8 cellular contexts compared by ENCODE assay signal in genomic region chr17:7136266-7136877, GRCh38. TPM values are rescaled to one million over a fixed set of nuclear protein-coding genes. Genes with fewer than 3 reads are reported as not detected.
DNase-seq lines count a peak whose midpoint lies in the region; ATAC-seq and TF ChIP-seq lines count a peak whose summit lies in the region.

No MANE protein-coding gene starts in this region.

- H2AFZ ChIP-seq in OCI-LY3 (ENCODE audit: low read depth, low read length) (no peak overlapping the region), neural cell (ENCODE audit: low read depth, low read length) (no peak overlapping the region)

- H3K4me2 ChIP-seq in OCI-LY3 (ENCODE audit: low read length), result peak overlapping the region; percentile 57
- no peak overlapping the region for H3K4me2 ChIP-seq in neural cell (ENCODE audit: low read length)

- H3K4me1 ChIP-seq in BE2C (no peaks in the 10 kb centered on the region), OCI-LY3 (ENCODE audit: low read length) (peaks cover 22% of the 10 kb centered on the region), esophagus squamous epithelium (peaks cover 6 to 79% (median 14%) of the 10 kb centered on the region in 3 donors)

- peak; percentile 85 for TF ChIP-seq CTCF in BE2C (IDR thresholded peaks at IDR 0.05; ENCODE audit: low read depth, low read length)
- peak; percentile 98 for TF ChIP-seq CTCF in HFFc6 (IDR thresholded peaks at IDR 0.05)
- peak; percentile 80 for TF ChIP-seq CTCF in OCI-LY3 (IDR thresholded peaks at IDR 0.05; ENCODE audit: low read depth, low read length)
- TF ChIP-seq CTCF in esophagus squamous epithelium (IDR thresholded peaks at IDR 0.05), result peak; percentile 80 to 95 (median 93)
- TF ChIP-seq CTCF in neural cell (IDR thresholded peaks at IDR 0.05; ENCODE audit: poor library complexity, severe bottlenecking), result peak; percentile 88

- peak; percentile 58 for DNase-seq in BE2C
- peak; percentile 36 for DNase-seq in HFFc6
- DNase-seq in activated T-cell treated with anti-CD3 and anti-CD28 coated beads for 4 hours, result peak; percentile 75
- no peak for DNase-seq in esophagus squamous epithelium (lab: John Stamatoyannopoulos, UW)
- peak; percentile 82 for DNase-seq in stimulated activated naive CD8-positive, alpha-beta T cell treated with anti-CD3 and anti-CD28 coated beads, Interleukin-15, Interleukin-2, amounts not matched to agents 100 U/mL and 50 U/mL, for 24 hours

- H3K27ac Mint-ChIP-seq in HFFc6, result no peak overlapping the region

- no peaks in the 10 kb centered on the region for H3K9me2 ChIP-seq in neural cell (ENCODE audit: insufficient read depth, low read length)

- H3K9me3 Mint-ChIP-seq in HFFc6, result no peaks in the 10 kb centered on the region

- H3K4me3 ChIP-seq in BE2C (ENCODE audit: low read depth, low read length), result no peak overlapping the region
- H3K4me3 ChIP-seq in OCI-LY3 (ENCODE audit: low read length), result peak overlapping the region; percentile 38
- peak overlapping the region in 2 of 4 donors; percentile 13 to 25 for H3K4me3 ChIP-seq in esophagus squamous epithelium
- no peak overlapping the region for H3K4me3 ChIP-seq in neural cell (ENCODE audit: low read length)

- no peak for TF ChIP-seq POLR2A in esophagus squamous epithelium (IDR thresholded peaks at IDR 0.05)

- no peaks in the 10 kb centered on the region; the same call in none of the 2 replicates for H3K4me1 Mint-ChIP-seq in HFFc6 (ENCODE audit: low read depth)

- no peak for TF ChIP-seq EP300 in neural cell (conservative IDR thresholded peaks at IDR 0.05; ENCODE audit: poor library complexity, severe bottlenecking)

- no peaks in the 10 kb centered on the region for H3K36me3 Mint-ChIP-seq in HFFc6 (ENCODE audit: low read depth)

- H3F3A ChIP-seq in neural cell (ENCODE audit: insufficient read depth, low read length, poor library complexity, severe bottlenecking), result no peaks in the 10 kb centered on the region

- peak; percentile 87 for TF ChIP-seq RAD21 in neural cell (conservative IDR thresholded peaks at IDR 0.05)

- H3K79me2 ChIP-seq in OCI-LY3 (ENCODE audit: low read length) (no peaks in the 10 kb centered on the region), neural cell (replicated peaks; ENCODE audit: insufficient read depth, low read length) (no peaks in the 10 kb centered on the region)

- no peak overlapping the region for H3K9ac ChIP-seq in OCI-LY3 (ENCODE audit: low read length)
- H3K9ac ChIP-seq in neural cell (ENCODE audit: low read length), result no peak overlapping the region

- H3K9me3 ChIP-seq in BE2C, result no peaks in the 10 kb centered on the region
- H3K9me3 ChIP-seq in OCI-LY3 (ENCODE audit: insufficient read depth, low read length), result no peaks in the 10 kb centered on the region
- H3K9me3 ChIP-seq in esophagus squamous epithelium, result no peaks in the 10 kb centered on the region
- no peaks in the 10 kb centered on the region for H3K9me3 ChIP-seq in neural cell (ENCODE audit: low read length)

- H3K27me3 Mint-ChIP-seq in HFFc6 (ENCODE audit: insufficient read depth), result peaks cover 37% of the 10 kb centered on the region

- WGBS in esophagus squamous epithelium, 2 donors, result 22 to 29% methylated on average over 9 of the region's 9 CpGs

- H4K20me1 ChIP-seq in OCI-LY3 (ENCODE audit: insufficient read depth, low read length), result no peaks in the 10 kb centered on the region
- H4K20me1 ChIP-seq in neural cell (ENCODE audit: insufficient read depth), result no peaks in the 10 kb centered on the region

- intact Hi-C loops in esophagus squamous epithelium (cut with DNase I), result loop anchor here (5.0 kb wide), 1 partner anchor 84 kb away; no protein-coding TSS in a partner anchor

- ATAC-seq in stimulated activated naive CD8-positive, alpha-beta T cell treated with anti-CD3 and anti-CD28 coated beads, Interleukin-15, Interleukin-2, amounts not matched to agents 100 U/mL and 50 U/mL, for 24 hours, result no peak
- ATAC-seq in HG03139 (IDR thresholded peaks at IDR 0.05; ENCODE audit: unreplicated experiment), result no peak

- no peak overlapping the region for H3K4me3 Mint-ChIP-seq in HFFc6

- H3K27ac ChIP-seq in OCI-LY3 (ENCODE audit: low read length), result no peak overlapping the region
- H3K27ac ChIP-seq in esophagus squamous epithelium, result peak overlapping the region in 1 of 4 donors; percentile 31
- no peak overlapping the region for H3K27ac ChIP-seq in neural cell (ENCODE audit: low read length)

- no peaks in the 10 kb centered on the region for H3K36me3 ChIP-seq in BE2C
- no peaks in the 10 kb centered on the region for H3K36me3 ChIP-seq in OCI-LY3 (replicated peaks; ENCODE audit: low read depth, low read length)
- no peaks in the 10 kb centered on the region for H3K36me3 ChIP-seq in esophagus squamous epithelium
- no peaks in the 10 kb centered on the region for H3K36me3 ChIP-seq in neural cell (ENCODE audit: insufficient read depth, low read length)

- peaks cover 60% of the 10 kb centered on the region for H3K27me3 ChIP-seq in BE2C
- H3K27me3 ChIP-seq in OCI-LY3 (ENCODE audit: low read depth, low read length), result peaks cover 5% of the 10 kb centered on the region; the same call in 1 of the 2 replicates
- H3K27me3 ChIP-seq in esophagus squamous epithelium, result peaks cover 0 to 44% (median 0%) of the 10 kb centered on the region in 4 donors
- no peaks in the 10 kb centered on the region for H3K27me3 ChIP-seq in neural cell (ENCODE audit: insufficient read depth, low read depth, low read length)

TF ChIP-seq in neural cell, 6 proteins besides CTCF, POLR2A, EP300 and RAD21:
- peak; percentile 87 for TF ChIP-seq SMC3 (conservative IDR thresholded peaks at IDR 0.05; ENCODE audit: poor library complexity)
- no peak for TF ChIP-seq REST (IDR thresholded peaks at IDR 0.05; ENCODE audit: borderline replicate concordance)
TF ChIP-seq in neural cell: peak in this region for 1.

RNA-seq across cellular contexts. Expression of gene ASGR2, which starts 21.8 kb away (rescaled TPM):
- polyA plus RNA-seq in BE2C (2012; ENCODE audit: insufficient read depth, insufficient read length, low read depth), result not detected
- total RNA-seq in HFFc6 (2021; fragmentation: NEBNext Ultra II Directional; extraction: Animal tissue kit (Norgen Biotek cat#: 25700)), result not detected
- under 1 TPM in 2 of 4 donors, not detected in 2; 0.50 to 0.95 TPM for total RNA-seq in esophagus squamous epithelium
- not detected in 2 replicates for polyA plus RNA-seq in neural cell
- not detected in 2 replicates for polyA minus RNA-seq in neural cell

RNA-seq across cellular contexts. Expression of gene ASGR1, which starts 42.8 kb away (rescaled TPM):
- 1.3 TPM for polyA plus RNA-seq in BE2C (2012; ENCODE audit: insufficient read depth, insufficient read length, low read depth)
- total RNA-seq in HFFc6 (2021; fragmentation: NEBNext Ultra II Directional; extraction: Animal tissue kit (Norgen Biotek cat#: 25700)), result 1 to 10 TPM in 2 of 6 experiments, under 1 TPM in 4; 0.71 to 1.4 (median 0.83) TPM
- 1 to 10 TPM in 1 of 4 donors, under 1 TPM in 2, not detected in 1; 0.42 to 1.1 (median 0.97) TPM for total RNA-seq in esophagus squamous epithelium
- polyA plus RNA-seq in neural cell, result 75.6 and 80.2 TPM in 2 replicates
- 24.5 and 34.3 TPM in 2 replicates for polyA minus RNA-seq in neural cell

RNA-seq across cellular contexts. Expression of gene CLEC10A, which starts 56.3 kb away (rescaled TPM):
- not detected for polyA plus RNA-seq in BE2C (2012; ENCODE audit: insufficient read depth, insufficient read length, low read depth)
- not detected for total RNA-seq in HFFc6 (2021; fragmentation: NEBNext Ultra II Directional; extraction: Animal tissue kit (Norgen Biotek cat#: 25700))
- 10 to 100 TPM in 1 of 4 donors, 1 to 10 TPM in 1, under 1 TPM in 2; 0.40 to 10.6 (median 4.0) TPM for total RNA-seq in esophagus squamous epithelium
- not detected in 2 replicates for polyA plus RNA-seq in neural cell
- not detected in 2 replicates for polyA minus RNA-seq in neural cell
